8 cellular contexts compared by ENCODE assay signal in genomic region chr4:184343400-184344177, GRCh38.
DNase-seq lines count a peak whose midpoint lies in the region; ATAC-seq and TF ChIP-seq lines count a peak whose summit lies in the region.

No MANE protein-coding gene starts in this region.

- intact Hi-C loops in MCF 10A (cut with micrococcal nuclease): no loop called here

- H3K27ac Mint-ChIP-seq in T-helper 2 cell treated with Interferon-gamma antibody and Interleukin-4, amounts not matched to agents 5 μg/mL and 100 μg/mL, for 36 hours: peak overlapping the region; percentile 78
- H3K27ac Mint-ChIP-seq in MCF 10A (ENCODE audit: low read depth, unreplicated experiment): no peak overlapping the region

- peak; percentile 56 for ATAC-seq in HG02588 (IDR thresholded peaks at IDR 0.05; ENCODE audit: unreplicated experiment)

- TF ChIP-seq CTCF in MCF 10A (IDR thresholded peaks at IDR 0.05; ENCODE audit: unreplicated experiment): no peak

- no TSS peak for BruUV-seq in MCF 10A (replicated peaks; lab: Mats Ljungman, UMichigan)

- peaks cover 5% of the 10 kb centered on the region for H3K9me3 Mint-ChIP-seq in T-helper 2 cell treated with Interferon-gamma antibody and Interleukin-4, amounts not matched to agents 5 μg/mL and 100 μg/mL, for 36 hours
- H3K9me3 Mint-ChIP-seq in MCF 10A (ENCODE audit: unreplicated experiment): no peaks in the 10 kb centered on the region

- H3K36me3 Mint-ChIP-seq in T-helper 2 cell treated with Interferon-gamma antibody and Interleukin-4, amounts not matched to agents 5 μg/mL and 100 μg/mL, for 36 hours (ENCODE audit: low read depth): no peaks in the 10 kb centered on the region
- H3K36me3 Mint-ChIP-seq in MCF 10A (ENCODE audit: insufficient read depth, unreplicated experiment): no peaks in the 10 kb centered on the region

- CTCF ChIA-PET in MCF 10A (lab: Yijun Ruan, JAX): interaction anchor here (0.7 to 1.0 kb wide), 2 partner anchors 56 to 1082 kb away, joined by 3 read pairs; no protein-coding TSS in a partner anchor

- DNase-seq in GM04504 (ENCODE audit: low read depth) (peak; percentile 50), NCI-H1436 treated with DMSO at 0.1 percent for 48 hours (lab: John Stamatoyannopoulos, UW) (peak; percentile 21), MCF 10A (ENCODE audit: unreplicated experiment) (peak; percentile 76), iPS DF 4.7 (ENCODE audit: extremely low read depth, low spot score) (peak; percentile 64), retina (peak; percentile 93), GM19238 (ENCODE audit: insufficient read length, low spot score) (no peak)
- DNase-seq in T-helper 2 cell treated with Interferon-gamma antibody and Interleukin-4, amounts not matched to agents 5 μg/mL and 100 μg/mL, for 36 hours (ENCODE audit: low spot score): peak; percentile 40

- peak overlapping the region; percentile 87 for H3K4me3 Mint-ChIP-seq in T-helper 2 cell treated with Interferon-gamma antibody and Interleukin-4, amounts not matched to agents 5 μg/mL and 100 μg/mL, for 36 hours
- peak overlapping the region; percentile 73 for H3K4me3 Mint-ChIP-seq in MCF 10A (ENCODE audit: unreplicated experiment)

- peaks cover under 1% of the 10 kb centered on the region for H3K27me3 Mint-ChIP-seq in T-helper 2 cell treated with Interferon-gamma antibody and Interleukin-4, amounts not matched to agents 5 μg/mL and 100 μg/mL, for 36 hours (ENCODE audit: low read depth)
- no peaks in the 10 kb centered on the region for H3K27me3 Mint-ChIP-seq in MCF 10A (ENCODE audit: insufficient read depth, unreplicated experiment)

- peaks cover 19% of the 10 kb centered on the region for H3K4me1 Mint-ChIP-seq in T-helper 2 cell treated with Interferon-gamma antibody and Interleukin-4, amounts not matched to agents 5 μg/mL and 100 μg/mL, for 36 hours (ENCODE audit: low read depth)
- H3K4me1 Mint-ChIP-seq in MCF 10A (ENCODE audit: insufficient read depth, unreplicated experiment): peaks cover 14% of the 10 kb centered on the region

- POLR2A ChIA-PET in MCF 10A (lab: Yijun Ruan, JAX): interaction anchor here (1.0 to 1.9 kb wide), 4 partner anchors 12 to 56 kb away, joined by 3 to 9 read pairs (median 5); no protein-coding TSS in a partner anchor
